Comparison of ENCODE assay signal across 2 cellular contexts in genomic region chr7:39614299-39614698, GRCh38.
TF ChIP-seq lines count a peak whose summit lies in the region.

No MANE protein-coding gene starts in this region.

TF ChIP-seq in SK-N-SH, 30 proteins besides CTCF, POLR2A, EP300 and RAD21 (continued from another document):
- TF ChIP-seq REST (IDR thresholded peaks at IDR 0.05; ENCODE audit: low read depth, low read length): no peak
- TF ChIP-seq JUND (IDR thresholded peaks at IDR 0.05): no peak
- no peak for TF ChIP-seq RXRA (IDR thresholded peaks at IDR 0.05; ENCODE audit: borderline replicate concordance, low read depth)
- TF ChIP-seq FOSL2 (IDR thresholded peaks at IDR 0.05; ENCODE audit: borderline replicate concordance, low read depth): no peak

TF ChIP-seq in SK-N-SH treated with all-trans-retinoic acid at 6 μM for 48 hours, 23 proteins besides CTCF, POLR2A, EP300 and RAD21 (continued from another document):
- no peak for TF ChIP-seq PPARA (CRISPR knock-in tag; IDR thresholded peaks at IDR 0.05; ENCODE audit: borderline replicate concordance)
- TF ChIP-seq CSDC2 (CRISPR knock-in tag; IDR thresholded peaks at IDR 0.05): no peak
- no peak for TF ChIP-seq ZC3H10 (CRISPR knock-in tag; IDR thresholded peaks at IDR 0.05)
- TF ChIP-seq POU6F1 (CRISPR knock-in tag; IDR thresholded peaks at IDR 0.05; ENCODE audit: borderline replicate concordance, low read depth): no peak
- no peak for TF ChIP-seq ZNF8 (CRISPR knock-in tag; IDR thresholded peaks at IDR 0.05)
- TF ChIP-seq TSHZ2 (CRISPR knock-in tag; IDR thresholded peaks at IDR 0.05): no peak
- no peak for TF ChIP-seq ZNF70 (CRISPR knock-in tag; IDR thresholded peaks at IDR 0.05)
- no peak for TF ChIP-seq SNAI2 (CRISPR knock-in tag; IDR thresholded peaks at IDR 0.05)
